ENCODE assay signal across 1 cellular context in genomic region chr7:99975782-99976521, GRCh38.
A peak's percentile ranks its signal among the peaks of the same experiment; 100 is the strongest.
TF ChIP-seq lines count a peak whose summit lies in the region.

Gene AZGP1 (minus strand): TSS chr7:99976031. CDS start chr7:99976020, 11 bp downstream.

TF ChIP-seq in HepG2, 621 proteins besides CTCF, POLR2A, EP300 and RAD21 (continued from another document and continues in another):
- 0 out of 2 replicates have a peak, but pooled peaks have one; percentile 49 for TF ChIP-seq HMG20B (CRISPR knock-in tag; conservative IDR thresholded peaks at IDR 0.05)
- TF ChIP-seq KAT8 (CRISPR knock-in tag; IDR thresholded peaks at IDR 0.05) = peak; percentile 71
- no peak for TF ChIP-seq SETDB1 (CRISPR knock-in tag; IDR thresholded peaks at IDR 0.05; ENCODE audit: borderline replicate concordance)
- TF ChIP-seq SMYD3 (CRISPR knock-in tag; IDR thresholded peaks at IDR 0.05) = peak; percentile 64; the same call in 1 of the 2 replicates
- peak; percentile 69 for TF ChIP-seq ZNF350 (CRISPR knock-in tag; IDR thresholded peaks at IDR 0.05; ENCODE audit: borderline replicate concordance, low read depth)
- 0 out of 2 replicates have a peak, but pooled peaks have one; percentile 40 for TF ChIP-seq MEIS2 (CRISPR knock-in tag; IDR thresholded peaks at IDR 0.05)
- TF ChIP-seq KDM6A (CRISPR knock-in tag; IDR thresholded peaks at IDR 0.05; ENCODE audit: low read depth) = peak; percentile 63; the same call in 1 of the 2 replicates
- peak; percentile 59; the same call in 1 of the 2 replicates for TF ChIP-seq YEATS2 (CRISPR knock-in tag; IDR thresholded peaks at IDR 0.05; ENCODE audit: borderline replicate concordance)
- TF ChIP-seq GATAD2A (CRISPR knock-in tag; IDR thresholded peaks at IDR 0.05) = peak; percentile 76
- TF ChIP-seq ZFP62 (CRISPR knock-in tag; IDR thresholded peaks at IDR 0.05) = no peak
- peak; percentile 76 for TF ChIP-seq PAXIP1 (CRISPR knock-in tag; conservative IDR thresholded peaks at IDR 0.05)
- TF ChIP-seq ZNF616 (CRISPR knock-in tag; IDR thresholded peaks at IDR 0.05; ENCODE audit: low read depth) = 0 out of 2 replicates have a peak, but pooled peaks have one; percentile 31
- TF ChIP-seq ZKSCAN8 (CRISPR knock-in tag; IDR thresholded peaks at IDR 0.05; ENCODE audit: borderline replicate concordance) = peak; percentile 56; the same call in 1 of the 2 replicates
- peak; percentile 44; the same call in 1 of the 2 replicates for TF ChIP-seq TFE3 (CRISPR knock-in tag; IDR thresholded peaks at IDR 0.05)
- 0 out of 2 replicates have a peak, but pooled peaks have one; percentile 43 for TF ChIP-seq ZNF264 (CRISPR knock-in tag; IDR thresholded peaks at IDR 0.05)
- 0 out of 2 replicates have a peak, but pooled peaks have one; percentile 25 for TF ChIP-seq MNT (IDR thresholded peaks at IDR 0.05)
- TF ChIP-seq TEF (CRISPR knock-in tag; IDR thresholded peaks at IDR 0.05) = no peak
- peak; percentile 12; the same call in 1 of the 2 replicates for TF ChIP-seq SP5 (CRISPR knock-in tag; IDR thresholded peaks at IDR 0.05; ENCODE audit: borderline replicate concordance, low read depth)
- TF ChIP-seq ZMYM4 (CRISPR knock-in tag; IDR thresholded peaks at IDR 0.05) = peak; percentile 34; the same call in 1 of the 2 replicates
- peak; percentile 48; the same call in 1 of the 2 replicates for TF ChIP-seq SP4 (CRISPR knock-in tag; IDR thresholded peaks at IDR 0.05)
- TF ChIP-seq ZBTB3 (CRISPR knock-in tag; IDR thresholded peaks at IDR 0.05; ENCODE audit: borderline replicate concordance, low read depth) = peak; percentile 62; the same call in 1 of the 2 replicates
- TF ChIP-seq ZNF263 (CRISPR knock-in tag; IDR thresholded peaks at IDR 0.05) = 0 out of 2 replicates have a peak, but pooled peaks have one; percentile 31
- TF ChIP-seq WIZ (CRISPR knock-in tag; IDR thresholded peaks at IDR 0.05) = 0 out of 2 replicates have a peak, but pooled peaks have one; percentile 36
- TF ChIP-seq RFXANK (CRISPR knock-in tag; IDR thresholded peaks at IDR 0.05) = no peak
- TF ChIP-seq HBP1 (CRISPR knock-in tag; IDR thresholded peaks at IDR 0.05; ENCODE audit: low read depth) = peak; percentile 79; the same call in 1 of the 2 replicates
- TF ChIP-seq ZNF761 (CRISPR knock-in tag; conservative IDR thresholded peaks at IDR 0.05) = 0 out of 2 replicates have a peak, but pooled peaks have one; percentile 71
- peak; percentile 27; the same call in 1 of the 2 replicates for TF ChIP-seq UBTF (CRISPR knock-in tag; IDR thresholded peaks at IDR 0.05)
- no peak for TF ChIP-seq TCF7L2 (IDR thresholded peaks at IDR 0.05; ENCODE audit: low read depth, low read length)
- 0 out of 2 replicates have a peak, but pooled peaks have one; percentile 28 for TF ChIP-seq ZSCAN29 (CRISPR knock-in tag; conservative IDR thresholded peaks at IDR 0.05)
- 0 out of 2 replicates have a peak, but pooled peaks have one; percentile 42 for TF ChIP-seq ZNF691 (CRISPR knock-in tag; IDR thresholded peaks at IDR 0.05; ENCODE audit: borderline replicate concordance, low read depth)
- peak; percentile 84 for TF ChIP-seq POLR2AphosphoS5 (IDR thresholded peaks at IDR 0.05; ENCODE audit: low read depth, low read length)
- TF ChIP-seq TEAD3 (CRISPR knock-in tag; optimal IDR thresholded peaks at IDR 0.05; ENCODE audit: borderline replicate concordance) = peak; percentile 56
- TF ChIP-seq CBX5 (CRISPR knock-in tag; IDR thresholded peaks at IDR 0.05; ENCODE audit: borderline replicate concordance) = peak; percentile 54; the same call in 1 of the 2 replicates
- TF ChIP-seq KLF15 (CRISPR knock-in tag; IDR thresholded peaks at IDR 0.05; ENCODE audit: borderline replicate concordance) = peak; percentile 97; the same call in 1 of the 2 replicates
- peak; percentile 38; the same call in 1 of the 2 replicates for TF ChIP-seq ZFX (CRISPR knock-in tag; IDR thresholded peaks at IDR 0.05; ENCODE audit: low read depth)
- TF ChIP-seq MEIS1 (CRISPR knock-in tag; IDR thresholded peaks at IDR 0.05; ENCODE audit: borderline replicate concordance) = 0 out of 2 replicates have a peak, but pooled peaks have one; percentile 70
- TF ChIP-seq SMAD3 (CRISPR knock-in tag; IDR thresholded peaks at IDR 0.05) = peak; percentile 76
- 0 out of 2 replicates have a peak, but pooled peaks have one; percentile 5 for TF ChIP-seq CEBPG (CRISPR knock-in tag; IDR thresholded peaks at IDR 0.05)
- peak; percentile 63 for TF ChIP-seq ERF (CRISPR knock-in tag; IDR thresholded peaks at IDR 0.05)
- TF ChIP-seq ZNF362 (CRISPR knock-in tag; IDR thresholded peaks at IDR 0.05; ENCODE audit: borderline replicate concordance) = peak; percentile 94
- TF ChIP-seq GABPB1 (CRISPR knock-in tag; IDR thresholded peaks at IDR 0.05) = peak; percentile 26; the same call in 1 of the 2 replicates
- TF ChIP-seq SIX4 (CRISPR knock-in tag; IDR thresholded peaks at IDR 0.05) = no peak
- peak; percentile 60 for TF ChIP-seq GATAD1 (CRISPR knock-in tag; IDR thresholded peaks at IDR 0.05)
